8 cellular contexts compared by ENCODE assay signal in the genomic region with DNA sequence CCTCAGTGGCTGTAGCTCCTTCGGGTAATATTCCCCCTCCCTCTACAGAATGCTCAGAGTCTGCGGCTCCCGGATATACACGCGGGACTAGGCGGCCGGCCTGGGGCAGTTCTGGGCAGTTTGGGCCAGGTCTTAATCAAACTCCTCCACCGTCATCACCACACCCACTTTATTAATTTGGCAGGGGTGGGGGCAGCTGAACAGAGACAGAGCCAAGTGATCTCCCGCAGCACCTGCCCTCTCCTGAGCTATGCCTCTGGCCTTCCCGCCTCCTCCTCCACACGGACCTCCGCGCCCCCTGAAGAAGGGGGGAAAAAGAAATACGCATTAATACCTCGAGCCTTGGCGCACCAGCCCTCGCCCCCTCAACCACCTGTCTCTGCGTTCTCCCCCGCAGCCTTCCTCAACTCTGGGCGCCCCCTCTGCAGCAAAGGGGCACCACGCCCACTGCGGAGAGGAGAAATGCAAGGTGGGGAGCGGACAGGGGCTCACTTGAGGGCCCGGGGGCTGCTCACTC. TPM values are rescaled to one million over a fixed set of nuclear protein-coding genes. Genes with fewer than 3 reads are reported as not detected.
DNase-seq lines count a peak whose midpoint lies in the region; ATAC-seq and TF ChIP-seq lines count a peak whose summit lies in the region.

No MANE protein-coding gene starts in this region.

- DNase-seq in GM06990 (ENCODE audit: extremely low read depth, insufficient read length) (peak; percentile 28), WERI-Rb-1 (peak; percentile 55), epithelial cell of esophagus (ENCODE audit: low read depth) (no peak), NCI-H1048 (lab: John Stamatoyannopoulos, UW) (no peak)

- H3K36me3 ChIP-seq in GM06990 (ENCODE audit: control insufficient read depth, insufficient read depth, low read length): no peaks in the 10 kb centered on the region
- H3K36me3 ChIP-seq in WERI-Rb-1: peaks cover 46% of the 10 kb centered on the region
- peaks cover 6 to 12% of the 10 kb centered on the region in 2 donors for H3K36me3 ChIP-seq in mucosa of rectum (ENCODE audit: control insufficient read depth in 2 of 2, insufficient read depth in 2 of 2, low read length in 2 of 2)
- no peaks in the 10 kb centered on the region for H3K36me3 ChIP-seq in urinary bladder (ENCODE audit: insufficient read depth)

- H3K27me3 ChIP-seq in GM06990 (replicated peaks; ENCODE audit: control insufficient read depth, insufficient read depth, low read length): no peaks in the 10 kb centered on the region
- no peaks in the 10 kb centered on the region for H3K27me3 ChIP-seq in WERI-Rb-1 (ENCODE audit: insufficient read depth, low read depth, severe bottlenecking)
- H3K27me3 ChIP-seq in mucosa of rectum (ENCODE audit: control insufficient read depth in 2 of 2, insufficient read depth in 2 of 2, low read length in 2 of 2): no peaks in the 10 kb centered on the region

- no peak for TF ChIP-seq CTCF in GM06990 (IDR thresholded peaks at IDR 0.05; ENCODE audit: insufficient read depth, low read length, poor library complexity, severe bottlenecking)
- TF ChIP-seq CTCF in WERI-Rb-1 (IDR thresholded peaks at IDR 0.05; ENCODE audit: low read depth, low read length): no peak
- TF ChIP-seq CTCF in epithelial cell of esophagus (IDR thresholded peaks at IDR 0.05; ENCODE audit: insufficient read depth, low read depth, low read length, missing control alignments): no peak

- H3K9me3 ChIP-seq in WERI-Rb-1 (ENCODE audit: severe bottlenecking) (no peaks in the 10 kb centered on the region), mucosa of rectum (ENCODE audit: control insufficient read depth in 2 of 2, low read length in 2 of 2) (no peaks in the 10 kb centered on the region)

- WGBS in urinary bladder: under 1% methylated on average over 24 of the region's 24 CpGs

- H3K4me3 ChIP-seq in GM06990 (replicated peaks; ENCODE audit: low read depth, low read length) (peak overlapping the region; percentile 74), WERI-Rb-1 (ENCODE audit: low read depth, low read length) (peak overlapping the region; percentile 70), epithelial cell of esophagus (ENCODE audit: low read length) (peak overlapping the region; percentile 65), mucosa of rectum (ENCODE audit: low read length in 2 of 2) (peak overlapping the region; percentile 78 to 82), urinary bladder (ENCODE audit: low read depth, low read length) (peak overlapping the region; percentile 98)

- H3K4me1 ChIP-seq in mucosa of rectum (ENCODE audit: control insufficient read depth in 2 of 2, insufficient read depth in 2 of 2, low read length in 2 of 2) (peaks cover 28 to 59% of the 10 kb centered on the region in 2 donors), urinary bladder (ENCODE audit: insufficient read depth) (no peaks in the 10 kb centered on the region)

- H3K27ac ChIP-seq in WERI-Rb-1: peak overlapping the region; percentile 38
- peak overlapping the region; percentile 82 to 87 for H3K27ac ChIP-seq in mucosa of rectum (ENCODE audit: low read depth in 2 of 2, low read length in 2 of 2)
- peak overlapping the region; percentile 92 for H3K27ac ChIP-seq in urinary bladder (ENCODE audit: low read depth)

- ATAC-seq in HG02642 (IDR thresholded peaks at IDR 0.05; ENCODE audit: poor library complexity, unreplicated experiment): peak; percentile 9
- ATAC-seq in HG03025 (IDR thresholded peaks at IDR 0.05; ENCODE audit: low FRiP score, unreplicated experiment): no peak

- peak overlapping the region; percentile 82 to 93 for H3K9ac ChIP-seq in mucosa of rectum (ENCODE audit: low read depth in 1 of 2, low read length in 2 of 2)

RNA-seq across cellular contexts. Expression of a gene that starts 42.6 kb away (rescaled TPM):
- total RNA-seq in urinary bladder: 42.5 TPM
- polyA plus RNA-seq in urinary bladder: 83.2 TPM

Comparison
In these comparisons a context has a peak if more than half of its experiments do, and no peak if none do; other contexts are left out.
1. DNase-seq: peak in GM06990 (single experiment) and WERI-Rb-1 (single experiment); none in epithelial cell of esophagus (single experiment) and NCI-H1048 (single experiment).
2. H3K27ac ChIP-seq: peak in every context shown above with its lines; median percentile 92 in urinary bladder; 84 in mucosa of rectum; 38 in WERI-Rb-1.
3. Peak in every context shown above with its lines, with median percentiles within 50 percentile points of each other: H3K4me3 ChIP-seq.